Comparison of ENCODE assay signal across 8 cellular contexts in the genomic region with DNA sequence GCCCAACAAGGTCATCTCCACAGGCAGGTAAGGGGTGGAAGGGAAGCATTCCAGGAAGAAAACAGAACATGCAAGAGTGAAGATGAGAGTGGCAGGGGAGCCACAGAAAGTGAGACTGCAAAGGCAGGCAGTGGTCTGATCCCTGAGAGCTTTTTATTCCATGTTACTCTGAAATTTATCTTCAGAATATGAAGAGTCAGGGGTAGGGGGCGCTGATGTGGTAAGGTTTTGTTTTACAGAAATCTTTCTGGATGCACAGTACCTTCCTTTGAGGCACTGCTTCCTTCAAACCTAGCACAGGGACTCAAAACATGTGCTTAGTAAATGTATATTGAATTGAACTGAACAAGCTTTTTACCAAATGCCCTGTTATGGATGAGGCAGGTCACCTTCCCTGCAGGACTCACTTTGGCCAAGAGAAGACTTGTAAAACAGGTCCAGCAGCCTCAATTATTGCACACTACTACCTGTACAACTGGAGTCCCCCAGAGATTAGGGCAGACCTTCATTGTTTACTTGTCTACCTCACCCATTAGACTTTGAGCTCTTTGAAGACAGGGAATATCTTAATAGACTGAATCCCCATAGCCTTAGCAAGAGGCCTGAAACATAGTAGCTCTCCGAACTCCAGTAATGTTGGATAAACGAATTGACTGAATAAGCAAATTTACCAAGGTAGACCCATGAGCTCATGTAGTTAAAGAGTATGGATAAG.
A peak's percentile ranks its signal among the peaks of the same experiment; 100 is the strongest.
DNase-seq lines count a peak whose midpoint lies in the region; ATAC-seq, FAIRE-seq and TF ChIP-seq lines count a peak whose summit lies in the region.

No MANE protein-coding gene starts in this region.

- TF ChIP-seq POLR2A in H54 (IDR thresholded peaks at IDR 0.05; ENCODE audit: low read depth, low read length) = no peak

- ATAC-seq in HG02852 (IDR thresholded peaks at IDR 0.05; ENCODE audit: unreplicated experiment) = no peak

- DNase-seq in DMS79 treated with DMSO at 0.1 percent for 48 hours (lab: John Stamatoyannopoulos, UW) (peak; percentile 61), Kasumi-1 (lab: John Stamatoyannopoulos, UW) (peak; percentile 59 to 65), islet precursor cell (peak; percentile 64), epidermal melanocyte (ENCODE audit: insufficient read length, low spot score) (no peak), H54 (ENCODE audit: insufficient read length, low spot score) (no peak)
- DNase-seq in activated CD4-positive, alpha-beta T cell treated with anti-CD3 and anti-CD28 coated beads for 48 hours = peak; percentile 47
- no peak for DNase-seq in stimulated activated naive CD4-positive, alpha-beta T cell (lab: John Stamatoyannopoulos, UW)

- no peak for FAIRE-seq in H54 (lab: Jason Lieb, UNC)

Comparison
In these comparisons a context has a peak if more than half of its experiments do, and no peak if none do; other contexts are left out.
1. DNase-seq: peak in DMS79 treated with DMSO at 0.1 percent for 48 hours (single experiment), Kasumi-1 (2 of 2), activated CD4-positive, alpha-beta T cell treated with anti-CD3 and anti-CD28 coated beads for 48 hours (single experiment) and islet precursor cell (single experiment); none in stimulated activated naive CD4-positive, alpha-beta T cell (0 of 6), epidermal melanocyte (single experiment) and H54 (single experiment).